1 cellular context compared by ENCODE assay signal in the genomic region with DNA sequence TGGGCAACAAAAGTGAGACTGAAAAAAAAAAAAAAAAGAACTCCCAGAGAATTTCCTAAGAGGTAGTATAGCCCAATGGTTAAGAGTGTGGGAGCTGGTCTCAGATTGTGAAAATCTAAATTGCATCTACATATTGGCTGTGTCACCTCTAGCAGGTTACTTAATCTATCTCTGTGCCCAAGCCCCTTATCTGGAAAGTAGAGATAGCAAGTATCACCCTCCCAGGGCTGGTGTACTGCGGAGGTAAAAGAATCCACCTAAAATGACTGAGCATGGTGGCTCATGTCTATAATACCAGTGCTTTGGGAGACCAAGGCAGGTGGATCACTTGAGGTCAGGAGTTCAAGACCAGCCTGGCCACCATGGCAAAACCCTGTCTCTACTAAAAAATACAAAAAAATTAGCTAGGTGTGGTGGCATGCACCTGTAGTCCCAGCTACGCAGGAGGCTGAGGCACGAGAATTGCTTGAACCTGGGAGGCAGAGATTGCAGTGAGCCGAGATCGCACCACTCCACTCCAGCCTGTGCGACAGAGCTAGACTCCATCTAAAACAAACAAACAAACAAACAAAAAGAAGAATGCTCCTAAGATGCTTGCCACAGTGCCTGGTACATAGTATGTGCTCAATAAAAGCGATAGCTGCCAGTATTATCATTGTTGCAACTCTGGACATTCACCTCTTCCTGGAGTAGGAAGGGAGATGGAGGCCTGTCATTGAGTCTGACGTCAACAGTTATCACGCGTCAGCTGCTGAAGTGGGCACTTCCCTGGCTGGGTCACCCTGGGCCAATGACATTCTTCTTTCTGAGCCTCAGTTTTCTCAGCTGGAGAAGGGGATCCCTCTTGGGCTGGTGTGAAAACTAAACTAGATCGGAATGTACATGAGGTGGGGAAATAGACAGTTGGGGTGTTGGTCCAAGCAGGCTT.
TF ChIP-seq lines count a peak whose summit lies in the region.

No MANE protein-coding gene starts in this region.

TF ChIP-seq in HCT116, 20 proteins besides CTCF, POLR2A, EP300 and RAD21:
- TF ChIP-seq, protein P1, sequence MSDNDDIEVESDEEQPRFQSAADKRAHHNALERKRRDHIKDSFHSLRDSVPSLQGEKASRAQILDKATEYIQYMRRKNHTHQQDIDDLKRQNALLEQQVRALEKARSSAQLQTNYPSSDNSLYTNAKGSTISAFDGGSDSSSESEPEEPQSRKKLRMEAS (IDR thresholded peaks at IDR 0.05), result no peak
- TF ChIP-seq CEBPB (IDR thresholded peaks at IDR 0.05; ENCODE audit: low read depth) (no peak), ZNF274 (IDR thresholded peaks at IDR 0.05; ENCODE audit: low read depth, low read length) (no peak), ZFX (IDR thresholded peaks at IDR 0.05) (no peak), YY1 (IDR thresholded peaks at IDR 0.05; ENCODE audit: extremely low read depth, insufficient replicate concordance, low read depth, low read length) (no peak), JUND (IDR thresholded peaks at IDR 0.05) (no peak), SP1 (IDR thresholded peaks at IDR 0.05; ENCODE audit: low read depth) (no peak), ELF1 (IDR thresholded peaks at IDR 0.05; ENCODE audit: borderline replicate concordance, low read depth) (no peak), SIN3A (IDR thresholded peaks at IDR 0.05; ENCODE audit: low read depth) (no peak), TCF7L2 (IDR thresholded peaks at IDR 0.05; ENCODE audit: borderline replicate concordance, extremely low read depth, insufficient read depth, insufficient read length) (no peak), EZH2phosphoT487 (IDR thresholded peaks at IDR 0.05; ENCODE audit: borderline replicate concordance) (no peak), POLR2AphosphoS5 (IDR thresholded peaks at IDR 0.05; ENCODE audit: low read depth, low read length) (no peak), EZH2 (IDR thresholded peaks at IDR 0.05) (no peak), CBX3 (IDR thresholded peaks at IDR 0.05; ENCODE audit: low read depth) (no peak)
- TF ChIP-seq, protein P2, sequence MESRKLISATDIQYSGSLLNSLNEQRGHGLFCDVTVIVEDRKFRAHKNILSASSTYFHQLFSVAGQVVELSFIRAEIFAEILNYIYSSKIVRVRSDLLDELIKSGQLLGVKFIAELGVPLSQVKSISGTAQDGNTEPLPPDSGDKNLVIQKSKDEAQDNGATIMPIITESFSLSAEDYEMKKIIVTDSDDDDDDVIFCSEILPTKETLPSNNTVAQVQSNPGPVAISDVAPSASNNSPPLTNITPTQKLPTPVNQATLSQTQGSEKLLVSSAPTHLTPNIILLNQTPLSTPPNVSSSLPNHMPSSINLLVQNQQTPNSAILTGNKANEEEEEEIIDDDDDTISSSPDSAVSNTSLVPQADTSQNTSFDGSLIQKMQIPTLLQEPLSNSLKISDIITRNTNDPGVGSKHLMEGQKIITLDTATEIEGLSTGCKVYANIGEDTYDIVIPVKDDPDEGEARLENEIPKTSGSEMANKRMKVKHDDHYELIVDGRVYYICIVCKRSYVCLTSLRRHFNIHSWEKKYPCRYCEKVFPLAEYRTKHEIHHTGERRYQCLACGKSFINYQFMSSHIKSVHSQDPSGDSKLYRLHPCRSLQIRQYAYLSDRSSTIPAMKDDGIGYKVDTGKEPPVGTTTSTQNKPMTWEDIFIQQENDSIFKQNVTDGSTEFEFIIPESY (IDR thresholded peaks at IDR 0.05; ENCODE audit: extremely low read depth, insufficient replicate concordance, low read length), result no peak
- TF ChIP-seq, protein P3, sequence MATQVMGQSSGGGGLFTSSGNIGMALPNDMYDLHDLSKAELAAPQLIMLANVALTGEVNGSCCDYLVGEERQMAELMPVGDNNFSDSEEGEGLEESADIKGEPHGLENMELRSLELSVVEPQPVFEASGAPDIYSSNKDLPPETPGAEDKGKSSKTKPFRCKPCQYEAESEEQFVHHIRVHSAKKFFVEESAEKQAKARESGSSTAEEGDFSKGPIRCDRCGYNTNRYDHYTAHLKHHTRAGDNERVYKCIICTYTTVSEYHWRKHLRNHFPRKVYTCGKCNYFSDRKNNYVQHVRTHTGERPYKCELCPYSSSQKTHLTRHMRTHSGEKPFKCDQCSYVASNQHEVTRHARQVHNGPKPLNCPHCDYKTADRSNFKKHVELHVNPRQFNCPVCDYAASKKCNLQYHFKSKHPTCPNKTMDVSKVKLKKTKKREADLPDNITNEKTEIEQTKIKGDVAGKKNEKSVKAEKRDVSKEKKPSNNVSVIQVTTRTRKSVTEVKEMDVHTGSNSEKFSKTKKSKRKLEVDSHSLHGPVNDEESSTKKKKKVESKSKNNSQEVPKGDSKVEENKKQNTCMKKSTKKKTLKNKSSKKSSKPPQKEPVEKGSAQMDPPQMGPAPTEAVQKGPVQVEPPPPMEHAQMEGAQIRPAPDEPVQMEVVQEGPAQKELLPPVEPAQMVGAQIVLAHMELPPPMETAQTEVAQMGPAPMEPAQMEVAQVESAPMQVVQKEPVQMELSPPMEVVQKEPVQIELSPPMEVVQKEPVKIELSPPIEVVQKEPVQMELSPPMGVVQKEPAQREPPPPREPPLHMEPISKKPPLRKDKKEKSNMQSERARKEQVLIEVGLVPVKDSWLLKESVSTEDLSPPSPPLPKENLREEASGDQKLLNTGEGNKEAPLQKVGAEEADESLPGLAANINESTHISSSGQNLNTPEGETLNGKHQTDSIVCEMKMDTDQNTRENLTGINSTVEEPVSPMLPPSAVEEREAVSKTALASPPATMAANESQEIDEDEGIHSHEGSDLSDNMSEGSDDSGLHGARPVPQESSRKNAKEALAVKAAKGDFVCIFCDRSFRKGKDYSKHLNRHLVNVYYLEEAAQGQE (IDR thresholded peaks at IDR 0.05; ENCODE audit: low read depth), result no peak
- TF ChIP-seq, protein P4, sequence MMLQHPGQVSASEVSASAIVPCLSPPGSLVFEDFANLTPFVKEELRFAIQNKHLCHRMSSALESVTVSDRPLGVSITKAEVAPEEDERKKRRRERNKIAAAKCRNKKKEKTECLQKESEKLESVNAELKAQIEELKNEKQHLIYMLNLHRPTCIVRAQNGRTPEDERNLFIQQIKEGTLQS (IDR thresholded peaks at IDR 0.05), result no peak
TF ChIP-seq in HCT116: peak in this region for 0.
